ENCODE assay signal across 6 cellular contexts in the genomic region with DNA sequence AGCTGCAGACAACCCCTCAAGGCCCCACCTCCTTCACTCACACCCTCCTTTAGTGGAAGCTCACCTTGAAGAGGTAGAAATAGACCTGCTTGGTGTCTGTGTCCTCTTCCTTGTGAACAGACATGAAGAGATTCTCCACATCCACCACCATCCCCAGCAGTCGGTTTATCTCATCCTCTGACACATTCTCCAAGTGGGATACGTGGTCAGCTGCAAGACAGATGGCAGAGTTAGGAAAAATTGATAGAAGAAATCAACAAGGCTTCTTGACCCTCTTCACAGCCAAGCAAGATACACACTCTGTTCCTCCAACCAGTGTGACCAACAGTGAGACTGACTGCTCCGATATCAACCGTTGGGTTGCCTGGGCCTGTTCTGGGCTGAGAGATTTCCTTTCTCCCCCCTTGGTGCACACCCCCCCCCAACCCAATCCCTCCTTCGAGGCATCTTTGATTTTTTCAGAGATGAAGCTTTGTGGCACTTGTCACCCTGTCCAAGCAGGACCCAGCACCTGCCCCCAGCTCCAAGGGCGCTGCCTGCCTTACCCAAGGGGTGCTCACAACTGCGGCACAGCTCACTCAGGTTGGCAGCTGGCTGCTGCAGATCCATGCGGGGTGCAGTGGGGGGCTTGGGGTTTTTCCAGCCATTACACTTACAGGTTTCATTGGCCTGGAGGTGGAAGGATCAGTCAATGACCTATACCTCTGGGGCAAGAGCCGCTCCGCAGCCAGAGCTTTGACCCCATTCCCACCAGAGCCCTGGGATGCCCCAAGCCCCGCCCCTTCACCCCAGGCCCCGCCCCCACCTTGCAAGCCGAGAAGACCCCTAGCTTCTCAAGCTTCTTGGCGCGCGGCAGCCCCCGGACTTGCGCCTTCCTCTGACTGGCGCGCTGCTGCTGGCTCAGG. TPM values are rescaled to one million over a fixed set of nuclear protein-coding genes. Genes with fewer than 3 reads are reported as not detected.
DNase-seq lines count a peak whose midpoint lies in the region; ATAC-seq and TF ChIP-seq lines count a peak whose summit lies in the region.

No MANE protein-coding gene starts in this region.

- H3K4me1 Mint-ChIP-seq in CD8-positive, alpha-beta memory T cell: peaks cover 23 to 26% (median 25%) of the 10 kb centered on the region in 3 donors
- H3K4me1 Mint-ChIP-seq in stimulated activated naive B cell treated with anti-CD40 and anti-IgM and Interleukin-4, amounts not matched to agents 10 μg/mL and 1 μg/mL and 100 μg/mL, for 72 hours: peaks cover 36 to 54% of the 10 kb centered on the region in 2 donors

- no peaks in the 10 kb centered on the region for H3K36me3 ChIP-seq in CD8-positive, alpha-beta memory T cell (ENCODE audit: insufficient read depth, low read length)

- no peaks in the 10 kb centered on the region for H3K9me3 Mint-ChIP-seq in CD8-positive, alpha-beta memory T cell
- H3K9me3 Mint-ChIP-seq in stimulated activated naive B cell treated with anti-CD40 and anti-IgM and Interleukin-4, amounts not matched to agents 10 μg/mL and 1 μg/mL and 100 μg/mL, for 72 hours: no peaks in the 10 kb centered on the region

- H3K9me3 ChIP-seq in CD8-positive, alpha-beta memory T cell (ENCODE audit: low read length): no peaks in the 10 kb centered on the region

- CTCF ChIA-PET in CD8-positive, alpha-beta memory T cell (lab: Charles Lee): interaction anchor here (1.2 to 11.7 kb wide), 8 partner anchors 14 to 157 kb away, joined by 3 to 109 read pairs (median 5); a partner anchor contains a TSS

- ATAC-seq in stimulated activated naive B cell treated with anti-CD40 and anti-IgM and Interleukin-4, amounts not matched to agents 10 μg/mL and 1 μg/mL and 100 μg/mL, for 72 hours (replicated peaks): peak; percentile 14 to 23
- no peak for ATAC-seq in GM21381 (IDR thresholded peaks at IDR 0.05; ENCODE audit: unreplicated experiment)

- peak overlapping the region in 3 of 8 donors; percentile 54 to 66 (median 61) for H3K27ac Mint-ChIP-seq in CD8-positive, alpha-beta memory T cell
- no peak overlapping the region for H3K27ac Mint-ChIP-seq in stimulated activated naive B cell treated with anti-CD40 and anti-IgM and Interleukin-4, amounts not matched to agents 10 μg/mL and 1 μg/mL and 100 μg/mL, for 72 hours

- DNase-seq in CD8-positive, alpha-beta memory T cell: no peak
- DNase-seq in NCI-H2171 (lab: John Stamatoyannopoulos, UW) (peak; percentile 30), fibroblast of mammary gland (ENCODE audit: low read depth) (no peak), NCI-H2081 (lab: John Stamatoyannopoulos, UW) (no peak)
- DNase-seq in stimulated activated naive B cell treated with anti-CD40 and anti-IgM and Interleukin-4, amounts not matched to agents 10 μg/mL and 1 μg/mL and 100 μg/mL, for 72 hours: no peak

- no peaks in the 10 kb centered on the region for H3K27me3 ChIP-seq in CD8-positive, alpha-beta memory T cell (ENCODE audit: insufficient read depth, low read length, poor library complexity, severe bottlenecking)

- POLR2A ChIA-PET in CD8-positive, alpha-beta memory T cell (lab: Charles Lee): interaction anchor here (0.5 to 1.3 kb wide), 8 partner anchors 8 to 268 kb away, joined by 3 to 6 read pairs (median 4); a partner anchor contains a TSS

- peak overlapping the region; percentile 62 to 87 (median 77) for H3K4me3 Mint-ChIP-seq in CD8-positive, alpha-beta memory T cell
- H3K4me3 Mint-ChIP-seq in stimulated activated naive B cell treated with anti-CD40 and anti-IgM and Interleukin-4, amounts not matched to agents 10 μg/mL and 1 μg/mL and 100 μg/mL, for 72 hours: peak overlapping the region; percentile 76 to 81

- no peak overlapping the region for H3K27ac ChIP-seq in CD8-positive, alpha-beta memory T cell (ENCODE audit: low read depth, low read length)

- H3K4me1 ChIP-seq in CD8-positive, alpha-beta memory T cell (ENCODE audit: insufficient read depth, low read length): peaks cover 14% of the 10 kb centered on the region

- H3K27me3 Mint-ChIP-seq in CD8-positive, alpha-beta memory T cell: no peaks in the 10 kb centered on the region
- H3K27me3 Mint-ChIP-seq in stimulated activated naive B cell treated with anti-CD40 and anti-IgM and Interleukin-4, amounts not matched to agents 10 μg/mL and 1 μg/mL and 100 μg/mL, for 72 hours: no peaks in the 10 kb centered on the region

- TF ChIP-seq CTCF in fibroblast of mammary gland (conservative IDR thresholded peaks at IDR 0.05; ENCODE audit: control insufficient read depth, insufficient read depth, low read depth, low read length): no peak

- peaks cover 0 to 29% (median 4%) of the 10 kb centered on the region in 3 donors for H3K36me3 Mint-ChIP-seq in CD8-positive, alpha-beta memory T cell
- H3K36me3 Mint-ChIP-seq in stimulated activated naive B cell treated with anti-CD40 and anti-IgM and Interleukin-4, amounts not matched to agents 10 μg/mL and 1 μg/mL and 100 μg/mL, for 72 hours: peaks cover 38 to 68% of the 10 kb centered on the region in 2 donors

- H3K4me3 ChIP-seq in CD8-positive, alpha-beta memory T cell (ENCODE audit: low read length): peak overlapping the region; percentile 19
- peak overlapping the region; percentile 50 for H3K4me3 ChIP-seq in fibroblast of mammary gland (ENCODE audit: control insufficient read depth, low read depth, low read length)

RNA-seq across cellular contexts. Expression of a gene that starts 0.8 kb away (rescaled TPM):
- 10 to 100 TPM; 52.5 to 53.3 TPM for total RNA-seq in CD8-positive, alpha-beta memory T cell
- 8.5 TPM for polyA plus RNA-seq in CD8-positive, alpha-beta memory T cell

RNA-seq across cellular contexts. Expression of a gene that starts 2.2 kb away (rescaled TPM):
- under 1 TPM; 0.11 to 0.15 TPM for total RNA-seq in CD8-positive, alpha-beta memory T cell
- not detected for polyA plus RNA-seq in CD8-positive, alpha-beta memory T cell

RNA-seq across cellular contexts. Expression of a gene that starts 7.9 kb away (rescaled TPM):
- total RNA-seq in CD8-positive, alpha-beta memory T cell: 1 to 10 TPM; 8.1 to 9.7 TPM
- polyA plus RNA-seq in CD8-positive, alpha-beta memory T cell: 10.7 TPM

RNA-seq across cellular contexts. Expression of a gene that starts 22.1 kb away (rescaled TPM):
- total RNA-seq in CD8-positive, alpha-beta memory T cell: not detected
- not detected for polyA plus RNA-seq in CD8-positive, alpha-beta memory T cell

RNA-seq across cellular contexts. Expression of a gene that starts 34.4 kb away (rescaled TPM):
- total RNA-seq in CD8-positive, alpha-beta memory T cell: 10 to 100 TPM; 61.3 to 64.3 TPM
- 86.0 TPM for polyA plus RNA-seq in CD8-positive, alpha-beta memory T cell
